21 cellular contexts compared by ENCODE assay signal in the genomic region with DNA sequence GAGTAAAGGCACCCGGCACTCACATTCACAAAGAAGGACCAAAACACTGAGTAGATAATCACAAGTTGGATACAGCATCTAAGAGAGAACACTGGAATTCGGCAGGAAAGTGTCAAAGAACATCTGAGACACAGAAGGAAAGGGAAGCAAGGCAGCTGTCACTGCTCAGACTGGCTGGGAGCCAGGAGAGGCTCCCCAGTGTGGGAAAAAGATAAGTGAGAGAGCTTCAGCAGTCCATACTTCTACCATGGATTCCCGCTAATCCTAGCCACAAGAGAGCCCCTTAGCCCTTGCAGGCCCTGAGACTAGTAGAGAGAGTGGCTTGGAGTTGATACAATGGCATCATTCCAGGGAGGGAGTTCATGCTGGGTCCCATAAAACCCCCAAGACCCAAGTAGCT. TPM values are rescaled to one million over a fixed set of nuclear protein-coding genes. Genes with fewer than 3 reads are reported as not detected.
DNase-seq lines count a peak whose midpoint lies in the region; ATAC-seq and TF ChIP-seq lines count a peak whose summit lies in the region.
"Had no signal": no experiment of that assay in that cellular context is flagged by ENCODE, and none has a peak within 500 bp of the region (broad histone marks: within the 10 kb centered on the region; RNA-seq: fewer than 3 reads in every experiment).

No MANE protein-coding gene starts in this region.

- no peak for TF ChIP-seq CTCF in right atrium auricular region (IDR thresholded peaks at IDR 0.05)
- no peak for TF ChIP-seq CTCF in sigmoid colon (IDR thresholded peaks at IDR 0.05)

- DNase-seq in Right ventricle myocardium inferior (ENCODE audit: missing footprints), result no peak
- no peak for DNase-seq in right atrium auricular region (ENCODE audit: low spot score)
- DNase-seq in amniotic epithelial cell (ENCODE audit: low read depth), result peak; percentile 48
- peak; percentile 62 for DNase-seq in left ventricle myocardium superior
- DNase-seq in sciatic nerve (ENCODE audit: low spot score), result no peak
- no peak for DNase-seq in DMS53 (lab: John Stamatoyannopoulos, UW)
- no peak for DNase-seq in sigmoid colon
- DNase-seq: ACHN; activated CD4-positive, alpha-beta T cell treated with anti-CD3 and anti-CD28 coated beads, Interleukin-2, amount 10 ng/mL, durations not matched to agents 7 days and 5 days; activated CD8-positive, alpha-beta memory T cell treated with anti-CD3 and anti-CD28 coated beads, Interleukin-2, amount 50 U/mL, for 4 hours; activated effector memory CD4-positive, alpha-beta T cell treated with anti-CD3 and anti-CD28 coated beads, Interleukin-2, amount 50 U/mL, for 16 hours; amniotic stem cell; CD4-positive, CD25-positive, alpha-beta regulatory T cell; effector memory CD8-positive, alpha-beta T cell; NCI-H2081; occipital lobe; SK-N-SH; stimulated activated CD4-positive, alpha-beta T cell treated with anti-CD3 and anti-CD28 coated beads, Interleukin-1b, Interleukin-23, amount 100 ng/mL, for 48 hours; T1000; upper lobe of right lung had no signal

- no peak for TF ChIP-seq EP300 in sigmoid colon (IDR thresholded peaks at IDR 0.05)

- H3K27ac ChIP-seq in right atrium auricular region (no peak overlapping the region), sigmoid colon (no peak overlapping the region)
- H3K27ac ChIP-seq: upper lobe of right lung had no signal

- H3K36me3 ChIP-seq in right atrium auricular region, result no peaks in the 10 kb centered on the region
- no peaks in the 10 kb centered on the region for H3K36me3 ChIP-seq in sigmoid colon
- H3K36me3 ChIP-seq: upper lobe of right lung had no signal

- ATAC-seq in Right ventricle myocardium inferior (peak; percentile 42), left ventricle myocardium superior (peak; percentile 62), sciatic nerve (peak; percentile 22), HG03039 (IDR thresholded peaks at IDR 0.05; ENCODE audit: unreplicated experiment) (no peak)
- ATAC-seq: effector memory CD8-positive, alpha-beta T cell had no signal

- H3K27me3 ChIP-seq in right atrium auricular region (no peaks in the 10 kb centered on the region), sigmoid colon (no peaks in the 10 kb centered on the region)
- H3K27me3 ChIP-seq: upper lobe of right lung had no signal

- TF ChIP-seq POLR2A in sigmoid colon (IDR thresholded peaks at IDR 0.05), result no peak

- H3K9me3 ChIP-seq in right atrium auricular region (no peaks in the 10 kb centered on the region), sigmoid colon (no peaks in the 10 kb centered on the region)
- H3K9me3 ChIP-seq: SK-N-SH, upper lobe of right lung had no signal

- 67 to 80% methylated on average over 3 of the region's 3 CpGs for WGBS in sigmoid colon, 2 donors

- no peaks in the 10 kb centered on the region for H3K4me1 ChIP-seq in right atrium auricular region
- no peaks in the 10 kb centered on the region for H3K4me1 ChIP-seq in sigmoid colon
- H3K4me1 ChIP-seq: upper lobe of right lung had no signal

- intact Hi-C loops in Right ventricle myocardium inferior (cut with DNase I) (no loop called here), left ventricle myocardium superior (cut with micrococcal nuclease) (no loop called here), sciatic nerve (cut with DNase I) (no loop called here), sigmoid colon (cut with DNase I) (no loop called here)

- H3K4me3 ChIP-seq in right atrium auricular region (no peak overlapping the region), sigmoid colon (no peak overlapping the region)
- H3K4me3 ChIP-seq: upper lobe of right lung had no signal

RNA-seq across cellular contexts. Expression of a gene that starts 36.7 kb away (rescaled TPM):
- total RNA-seq in Right ventricle myocardium inferior (3.4 TPM), right atrium auricular region (10 to 100 TPM in 1 of 2 donors, 1 to 10 TPM in 1; 6.8 to 68.4 TPM), left ventricle myocardium superior (2.2 TPM), sciatic nerve (26.1 TPM), sigmoid colon (1 to 10 TPM; 3.7 to 7.1 (median 6.1) TPM)
- 10 to 100 TPM in 2 of 3 donors, under 1 TPM in 1; 0.69 to 13.2 (median 10.6) TPM for polyA plus RNA-seq in sigmoid colon
- total RNA-seq: activated CD4-positive, alpha-beta T cell treated with anti-CD3 and anti-CD28 coated beads, Interleukin-2, amount 10 ng/mL, durations not matched to agents 7 days and 5 days; CD4-positive, CD25-positive, alpha-beta regulatory T cell had no signal
- polyA plus RNA-seq: SK-N-SH had no signal

Comparison
In these comparisons a context has a peak if more than half of its experiments do, and no peak if none do; other contexts are left out.
1. DNase-seq: peak in amniotic epithelial cell (single experiment) and left ventricle myocardium superior (single experiment); none in Right ventricle myocardium inferior (single experiment), right atrium auricular region (single experiment), sciatic nerve (single experiment), DMS53 (single experiment) and sigmoid colon (single experiment).